Comparison of ENCODE assay signal across 9 cellular contexts in genomic region chr5:88732181-88732633, GRCh38.
A peak's percentile ranks its signal among the peaks of the same experiment; 100 is the strongest.
DNase-seq lines count a peak whose midpoint lies in the region; ATAC-seq and TF ChIP-seq lines count a peak whose summit lies in the region.
"Had no signal": no experiment of that assay in that cellular context is flagged by ENCODE, and none has a peak within 500 bp of the region (broad histone marks: within the 10 kb centered on the region; RNA-seq: fewer than 3 reads in every experiment).

No MANE protein-coding gene starts in this region.

- H3K27me3 ChIP-seq in Peyer's patch, result no peaks in the 10 kb centered on the region

- no peak for TF ChIP-seq CTCF in Peyer's patch (IDR thresholded peaks at IDR 0.05)

- ATAC-seq in GM18868 (IDR thresholded peaks at IDR 0.05; ENCODE audit: unreplicated experiment) (peak; percentile 58), HG02884 (IDR thresholded peaks at IDR 0.05; ENCODE audit: unreplicated experiment) (peak; percentile 44)
- ATAC-seq: T-cell had no signal

- H3K4me1 ChIP-seq in Peyer's patch, result no peaks in the 10 kb centered on the region

- no peak overlapping the region for H3K4me3 ChIP-seq in Peyer's patch

- no peak for TF ChIP-seq POLR2A in Peyer's patch (IDR thresholded peaks at IDR 0.05)

- DNase-seq in Peyer's patch, result peak in 2 of 3 donors; percentile 40 to 64
- DNase-seq in hepatic stellate cell (ENCODE audit: low spot score), result peak; percentile 32
- no peak for DNase-seq in OCI-M2 (lab: John Stamatoyannopoulos, UW; ENCODE audit: unreplicated experiment)
- DNase-seq in NCI-H82 treated with DMSO at 0.1 percent for 48 hours (lab: John Stamatoyannopoulos, UW; ENCODE audit: unreplicated experiment), result no peak
- DNase-seq in NCI-H1105 treated with DMSO at 0.1 percent for 48 hours (lab: John Stamatoyannopoulos, UW), result no peak
- no peak for DNase-seq in NCI-H82 (lab: John Stamatoyannopoulos, UW)

- no peaks in the 10 kb centered on the region for H3K9me3 ChIP-seq in Peyer's patch

- H3K27ac ChIP-seq in Peyer's patch, result peak overlapping the region; percentile 6 to 65 (median 24)

- H3K36me3 ChIP-seq in Peyer's patch, result no peaks in the 10 kb centered on the region

Comparison
In these comparisons a context has a peak if more than half of its experiments do, and no peak if none do; other contexts are left out.
1. DNase-seq: peak in Peyer's patch (2 of 3) and hepatic stellate cell (single experiment); none in OCI-M2 (single experiment), NCI-H82 treated with DMSO at 0.1 percent for 48 hours (single experiment), NCI-H1105 treated with DMSO at 0.1 percent for 48 hours (single experiment) and NCI-H82 (single experiment).